19 cellular contexts compared by ENCODE assay signal in genomic region chr5:83925321-83925877, GRCh38.
DNase-seq lines count a peak whose midpoint lies in the region; TF ChIP-seq lines count a peak whose summit lies in the region.
"Had no signal": no experiment of that assay in that cellular context is flagged by ENCODE, and none has a peak within 500 bp of the region (broad histone marks: within the 10 kb centered on the region; RNA-seq: fewer than 3 reads in every experiment).

No MANE protein-coding gene starts in this region.

- H3K9me3 ChIP-seq in fibroblast of lung (ENCODE audit: control insufficient read depth, insufficient read depth, low read depth, low read length) (no peaks in the 10 kb centered on the region), MG63 (no peaks in the 10 kb centered on the region)

- H3K36me3 Mint-ChIP-seq in neural crest cell (ENCODE audit: low read depth): no peaks in the 10 kb centered on the region

- H3K4me3 ChIP-seq in fibroblast of lung (replicated peaks in 1 of 4; ENCODE audit: control extremely low read depth in 1 of 4, insufficient read depth in 1 of 4, low read depth in 3 of 4, low read length in 4 of 4) (no peak overlapping the region), MG63 (no peak overlapping the region)
- H3K4me3 ChIP-seq: coronary artery, gastrocnemius medialis, SK-N-MC had no signal

- H3K36me3 ChIP-seq in fibroblast of lung (ENCODE audit: control insufficient read depth, insufficient read depth, low read length) (no peaks in the 10 kb centered on the region), MG63 (no peaks in the 10 kb centered on the region)
- H3K36me3 ChIP-seq: gastrocnemius medialis had no signal

- H3K27me3 Mint-ChIP-seq in neural crest cell (ENCODE audit: low read depth): no peaks in the 10 kb centered on the region
- H3K27me3 Mint-ChIP-seq: stimulated activated naive CD8-positive, alpha-beta T cell treated with anti-CD3 and anti-CD28 coated beads, Interleukin-15, Interleukin-2, amounts not matched to agents 100 ng/mL and 50 ng/mL, for 24 hours had no signal

- H3K27ac ChIP-seq in fibroblast of lung (ENCODE audit: insufficient read depth, low read length): no peak overlapping the region
- H3K27ac ChIP-seq: coronary artery, gastrocnemius medialis, HL-60, SK-N-MC had no signal

- H3K27me3 ChIP-seq in fibroblast of lung (ENCODE audit: control insufficient read depth, insufficient read depth, low read length) (no peaks in the 10 kb centered on the region), MG63 (no peaks in the 10 kb centered on the region)
- H3K27me3 ChIP-seq: gastrocnemius medialis had no signal

- H3K9me3 Mint-ChIP-seq in neural crest cell: peaks cover 3% of the 10 kb centered on the region
- H3K9me3 Mint-ChIP-seq: stimulated activated naive CD8-positive, alpha-beta T cell treated with anti-CD3 and anti-CD28 coated beads, Interleukin-15, Interleukin-2, amounts not matched to agents 100 ng/mL and 50 ng/mL, for 24 hours had no signal

- peak overlapping the region; percentile 1 for H3K4me2 ChIP-seq in fibroblast of lung (ENCODE audit: extremely low read depth, insufficient read depth, low read length)

- no peaks in the 10 kb centered on the region for H4K20me1 ChIP-seq in fibroblast of lung (ENCODE audit: control insufficient read depth, extremely low read depth, insufficient read depth, low read length)

- peaks cover 10% of the 10 kb centered on the region for H3K4me1 Mint-ChIP-seq in neural crest cell

- in situ Hi-C loops in Caki2 (cut with HindIII; ENCODE audit: low pct_unique_long_range_greater_than_20kb, low sequenced_read_pairs): no loop called here

- peaks cover 11% of the 10 kb centered on the region for H3K4me1 ChIP-seq in fibroblast of lung (ENCODE audit: control insufficient read depth, extremely low read depth, insufficient read depth, low read length)
- H3K4me1 ChIP-seq: gastrocnemius medialis had no signal

- H3K79me2 ChIP-seq in fibroblast of lung (ENCODE audit: control insufficient read depth, insufficient read depth, low read length): no peaks in the 10 kb centered on the region

- H3K4me3 Mint-ChIP-seq in neural crest cell: no peak overlapping the region
- H3K4me3 Mint-ChIP-seq: stimulated activated naive CD8-positive, alpha-beta T cell treated with anti-CD3 and anti-CD28 coated beads, Interleukin-15, Interleukin-2, amounts not matched to agents 100 ng/mL and 50 ng/mL, for 24 hours had no signal

- DNase-seq in Caki2 (ENCODE audit: low read depth): peak; percentile 30
- peak; percentile 96 for DNase-seq in NCI-H226
- peak; percentile 62 to 99 for DNase-seq in fibroblast of lung (ENCODE audit: low read depth in 2 of 2)
- DNase-seq in neural crest cell (ENCODE audit: low read depth, low spot score): no peak
- no peak for DNase-seq in SIG-M5 (lab: John Stamatoyannopoulos, UW)
- no peak for DNase-seq in NCI-H2171 treated with DMSO at 0.1 percent for 48 hours (lab: John Stamatoyannopoulos, UW)
- DNase-seq in MG63: no peak
- no peak for DNase-seq in mucosa of gallbladder (ENCODE audit: low spot score)
- DNase-seq: activated CD4-positive, alpha-beta T cell treated with anti-CD3 and anti-CD28 coated beads for 48 hours; activated gamma-delta T cell; gastrocnemius medialis; NCI-H1092; NCI-H82; posterior cingulate gyrus; stimulated activated CD4-positive, alpha-beta T cell treated with anti-CD3 and anti-CD28 coated beads, Interleukin-4, amount 100 ng/mL, for 1 hour had no signal

- H2AFZ ChIP-seq in fibroblast of lung (ENCODE audit: low read length): no peak overlapping the region

- no peak overlapping the region for H3K9ac ChIP-seq in fibroblast of lung (ENCODE audit: insufficient read depth, low read length)

- peak overlapping the region; percentile 28 for H3K27ac Mint-ChIP-seq in neural crest cell (ENCODE audit: unreplicated experiment)
- H3K27ac Mint-ChIP-seq: stimulated activated naive CD8-positive, alpha-beta T cell treated with anti-CD3 and anti-CD28 coated beads, Interleukin-15, Interleukin-2, amounts not matched to agents 100 ng/mL and 50 ng/mL, for 24 hours had no signal

- no peak for TF ChIP-seq CTCF in fibroblast of lung (conservative IDR thresholded peaks at IDR 0.05 in 1 of 2, IDR thresholded peaks at IDR 0.05 in 1 of 2; ENCODE audit: low read depth in 1 of 2, low read length in 2 of 2)
- TF ChIP-seq CTCF in neural crest cell (conservative IDR thresholded peaks at IDR 0.05): no peak

Comparison
In these comparisons a context has a peak if more than half of its experiments do, and no peak if none do; other contexts are left out.
1. DNase-seq: peak in Caki2 (single experiment), NCI-H226 (single experiment) and fibroblast of lung (2 of 2); none in neural crest cell (single experiment), SIG-M5 (single experiment), NCI-H2171 treated with DMSO at 0.1 percent for 48 hours (single experiment), MG63 (single experiment) and mucosa of gallbladder (single experiment).